In genomic region chr5:133117930-133118445, GRCh38 we compare ENCODE assay signal across 27 cellular contexts.
"Had no signal": no experiment of that assay in that cellular context is flagged by ENCODE, and none has a peak within 500 bp of the region (broad histone marks: within the 10 kb centered on the region; RNA-seq: fewer than 3 reads in every experiment).

No MANE protein-coding gene starts in this region.

- ATAC-seq: left colon; naive thymus-derived CD8-positive, alpha-beta T cell; sciatic nerve; stimulated activated effector memory CD8-positive, alpha-beta T cell treated with anti-CD3 and anti-CD28 coated beads, Interleukin-12 subunit alpha, Interleukin-12 subunit beta, amount 100 ng/mL, for 72 hours; upper lobe of right lung had no signal

- H3K36me3 ChIP-seq: brain microvascular endothelial cell, esophagus muscularis mucosa, neural progenitor cell, upper lobe of right lung had no signal

- H3K4me3 Mint-ChIP-seq: endodermal cell; mesothelial cell of epicardium; naive thymus-derived CD8-positive, alpha-beta T cell; neural progenitor cell; stimulated activated effector memory CD8-positive, alpha-beta T cell treated with anti-CD3 and anti-CD28 coated beads, Interleukin-12 subunit alpha, Interleukin-12 subunit beta, amount 100 ng/mL, for 72 hours; stimulated activated naive CD8-positive, alpha-beta T cell treated with anti-CD3 and anti-CD28 coated beads, Interleukin-15, Interleukin-2, amounts not matched to agents 100 ng/mL and 50 ng/mL, for 24 hours had no signal

- H3K36me3 Mint-ChIP-seq: mesothelial cell of epicardium; naive thymus-derived CD8-positive, alpha-beta T cell; stimulated activated effector memory CD8-positive, alpha-beta T cell treated with anti-CD3 and anti-CD28 coated beads, Interleukin-12 subunit alpha, Interleukin-12 subunit beta, amount 100 ng/mL, for 72 hours had no signal

- H3K4me2 ChIP-seq: neural progenitor cell had no signal

- H3K27me3 Mint-ChIP-seq: naive thymus-derived CD8-positive, alpha-beta T cell; stimulated activated naive CD8-positive, alpha-beta T cell treated with anti-CD3 and anti-CD28 coated beads, Interleukin-15, Interleukin-2, amounts not matched to agents 100 ng/mL and 50 ng/mL, for 24 hours had no signal

- H3K27ac ChIP-seq: brain microvascular endothelial cell, esophagus muscularis mucosa, neural progenitor cell, SK-N-MC, upper lobe of right lung had no signal

- H3K27ac Mint-ChIP-seq: activated T-helper 2 cell treated with anti-CD3 and anti-CD28 coated beads, Interferon-gamma antibody, Interleukin-2, Interleukin-4, amounts not matched to agents 10 μg/mL and 5 μg/mL and 100 μg/mL, durations not matched to agents 14 hours and 24 hours and 36 hours; endodermal cell; mesothelial cell of epicardium; neural progenitor cell; stimulated activated effector memory CD8-positive, alpha-beta T cell treated with anti-CD3 and anti-CD28 coated beads, Interleukin-12 subunit alpha, Interleukin-12 subunit beta, amount 100 ng/mL, for 72 hours; stimulated activated naive CD8-positive, alpha-beta T cell treated with anti-CD3 and anti-CD28 coated beads, Interleukin-15, Interleukin-2, amounts not matched to agents 100 ng/mL and 50 ng/mL, for 24 hours had no signal

- H3K27me3 ChIP-seq: brain microvascular endothelial cell, esophagus muscularis mucosa, neural progenitor cell, upper lobe of right lung had no signal

- FAIRE-seq: astrocyte, frontal cortex, kidney, small intestine had no signal

- H3K9me3 Mint-ChIP-seq: activated T-helper 2 cell treated with anti-CD3 and anti-CD28 coated beads, Interferon-gamma antibody, Interleukin-2, Interleukin-4, amounts not matched to agents 10 μg/mL and 5 μg/mL and 100 μg/mL, durations not matched to agents 14 hours and 24 hours and 36 hours; endodermal cell; mesothelial cell of epicardium; naive thymus-derived CD8-positive, alpha-beta T cell; neural progenitor cell; stimulated activated effector memory CD8-positive, alpha-beta T cell treated with anti-CD3 and anti-CD28 coated beads, Interleukin-12 subunit alpha, Interleukin-12 subunit beta, amount 100 ng/mL, for 72 hours; stimulated activated naive CD8-positive, alpha-beta T cell treated with anti-CD3 and anti-CD28 coated beads, Interleukin-15, Interleukin-2, amounts not matched to agents 100 ng/mL and 50 ng/mL, for 24 hours had no signal

- H3K4me3 ChIP-seq: esophagus muscularis mucosa, neural progenitor cell, SK-N-MC, upper lobe of right lung had no signal

- H3K4me1 Mint-ChIP-seq: endodermal cell had no signal

- H3K4me1 ChIP-seq: neural progenitor cell, upper lobe of right lung had no signal

- H3K9ac ChIP-seq: neural progenitor cell had no signal

- H3K9me3 ChIP-seq: esophagus muscularis mucosa, upper lobe of right lung had no signal

- H2AFZ ChIP-seq: neural progenitor cell had no signal

- DNase-seq: activated CD4-positive, alpha-beta T cell treated with anti-CD3 and anti-CD28 coated beads for 4 hours; activated CD4-positive, alpha-beta T cell treated with anti-CD3 and anti-CD28 coated beads, Interleukin-2, amount 50 U/mL, for 48 hours; activated CD4-positive, CD25-positive, alpha-beta regulatory T cell; activated naive CD4-positive, alpha-beta T cell treated with Interleukin-2 at 50 U/mL for 16 hours; amniotic stem cell; brain microvascular endothelial cell; central memory CD4-positive, alpha-beta T cell; endodermal cell; glutamatergic neuron; hippocampal formation; kidney; left colon; naive thymus-derived CD8-positive, alpha-beta T cell; occipital lobe; small intestine; stimulated activated CD4-positive, alpha-beta T cell treated with anti-CD3 and anti-CD28 coated beads, Interleukin-4, amount 100 ng/mL, for 24 hours; upper lobe of right lung had no signal
